Comparison of ENCODE assay signal across 8 cellular contexts in the genomic region with DNA sequence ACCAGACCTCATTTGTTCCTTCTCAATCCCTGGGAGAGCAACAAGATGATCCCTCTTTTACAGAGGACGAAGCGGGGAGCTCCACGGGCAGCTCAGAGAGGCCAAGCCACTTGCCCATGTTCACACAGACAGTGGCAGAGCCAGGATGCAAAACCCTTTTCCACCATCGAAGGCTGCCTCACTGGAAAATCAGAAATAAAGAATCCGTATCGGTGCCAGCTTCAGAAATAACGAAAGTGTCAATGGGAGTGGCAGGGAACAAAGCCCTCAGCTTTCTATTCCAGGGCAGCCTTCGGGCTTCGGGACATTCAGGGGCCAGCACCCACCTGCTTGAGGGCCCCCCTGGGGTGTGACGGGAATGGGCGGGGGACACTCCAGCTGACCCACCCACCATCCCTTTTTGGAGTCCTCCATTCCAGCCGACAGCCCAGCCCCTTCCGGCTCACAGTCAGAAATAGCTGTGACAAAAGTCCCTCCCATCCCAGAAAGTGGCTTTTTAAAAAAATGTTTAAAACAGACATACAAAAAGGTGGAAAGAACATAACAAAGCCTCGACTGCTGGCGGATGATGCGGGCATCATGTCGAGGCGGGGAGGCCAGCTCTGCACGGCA. TPM values are rescaled to one million over a fixed set of nuclear protein-coding genes. Genes with fewer than 3 reads are reported as not detected.
DNase-seq lines count a peak whose midpoint lies in the region; ATAC-seq and TF ChIP-seq lines count a peak whose summit lies in the region.

No MANE protein-coding gene starts in this region.

- ATAC-seq in GM19467 (IDR thresholded peaks at IDR 0.05; ENCODE audit: unreplicated experiment) = no peak

- POLR2A ChIA-PET in HEK293T (lab: Yijun Ruan, JAX) = interaction anchor here (0.6 to 1.5 kb wide), 2 partner anchors 29 to 128 kb away, joined by 3 to 5 read pairs; no protein-coding TSS in a partner anchor

- H3K27me3 ChIP-seq in Peyer's patch (no peaks in the 10 kb centered on the region), ectodermal cell (ENCODE audit: control insufficient read depth, insufficient read depth, low read length, poor library complexity, severe bottlenecking) (peaks cover 23% of the 10 kb centered on the region)

- TF ChIP-seq POLR2A in Peyer's patch (IDR thresholded peaks at IDR 0.05) = no peak

- H3K27me3 Mint-ChIP-seq in CD14-positive monocyte (ENCODE audit: low read depth in 3 of 3) (peaks cover 12 to 20% (median 17%) of the 10 kb centered on the region in 3 donors), nephron progenitor cell (ENCODE audit: low read depth, poor library complexity) (peaks cover 28% of the 10 kb centered on the region)

- H3K4me3 ChIP-seq in Peyer's patch = peak overlapping the region; percentile 18 to 41 (median 36)
- H3K4me3 ChIP-seq in ectodermal cell (ENCODE audit: insufficient read depth, low read depth, low read length) = no peak overlapping the region

- no peaks in the 10 kb centered on the region for H3K9me3 ChIP-seq in Peyer's patch
- no peaks in the 10 kb centered on the region for H3K9me3 ChIP-seq in ectodermal cell (ENCODE audit: control insufficient read depth, low read length)

- no peak for DNase-seq in CD14-positive monocyte (ENCODE audit: low spot score)
- peak in 1 of 3 donors; percentile 58 for DNase-seq in Peyer's patch
- no peak for DNase-seq in nephron progenitor cell
- no peak for DNase-seq in HEK293T (ENCODE audit: extremely low spot score)
- no peak for DNase-seq in NCI-H2081 treated with DMSO at 0.1 percent for 48 hours (lab: John Stamatoyannopoulos, UW)
- DNase-seq in A172 (ENCODE audit: low spot score) = no peak

- H3K36me3 Mint-ChIP-seq in CD14-positive monocyte (peaks cover 30 to 31% of the 10 kb centered on the region in 2 donors), nephron progenitor cell (ENCODE audit: low read depth) (no peaks in the 10 kb centered on the region)

- H3K36me3 ChIP-seq in Peyer's patch (no peaks in the 10 kb centered on the region), ectodermal cell (ENCODE audit: control insufficient read depth, insufficient read depth, low read length) (no peaks in the 10 kb centered on the region)

- intact Hi-C loops in CD14-positive monocyte (cut with micrococcal nuclease) = loop anchor here in 1 of 2 donors (2.0 kb wide), 1 partner anchor 44 kb away; no protein-coding TSS in a partner anchor

- TF ChIP-seq CTCF in CD14-positive monocyte (IDR thresholded peaks at IDR 0.05) (no peak), Peyer's patch (IDR thresholded peaks at IDR 0.05) (no peak), nephron progenitor cell (IDR thresholded peaks at IDR 0.05) (no peak)

- H3K4me3 Mint-ChIP-seq in CD14-positive monocyte (peak overlapping the region; percentile 87 to 93), nephron progenitor cell (peak overlapping the region; percentile 62)

- peak overlapping the region; percentile 58 to 85 (median 78) for H3K27ac ChIP-seq in Peyer's patch
- H3K27ac ChIP-seq in ectodermal cell (ENCODE audit: insufficient read depth, low read depth, low read length, poor library complexity, severe bottlenecking) = peak overlapping the region; percentile 68

- H3K9me3 Mint-ChIP-seq in CD14-positive monocyte (peaks cover 0 to 7% (median 0%) of the 10 kb centered on the region in 7 donors), nephron progenitor cell (no peaks in the 10 kb centered on the region)

- WGBS in ectodermal cell, 2 experiments = 73 to 78% methylated on average over 19 of the region's 19 CpGs

- H3K4me1 ChIP-seq in Peyer's patch (peaks cover 0 to 64% (median 46%) of the 10 kb centered on the region in 4 donors), ectodermal cell (ENCODE audit: control insufficient read depth, insufficient read depth, low read length) (peaks cover 41% of the 10 kb centered on the region)

- H3K4me1 Mint-ChIP-seq in CD14-positive monocyte (peaks cover 84% of the 10 kb centered on the region), nephron progenitor cell (peaks cover 83% of the 10 kb centered on the region)

- CTCF ChIA-PET in HEK293T (lab: Yijun Ruan, JAX) = interaction anchor here (0.6 to 1.1 kb wide), 4 partner anchors 37 to 122 kb away, joined by 3 to 5 read pairs (median 3); no protein-coding TSS in a partner anchor

- peak overlapping the region; percentile 97 to 100 (median 99) for H3K27ac Mint-ChIP-seq in CD14-positive monocyte
- H3K27ac Mint-ChIP-seq in nephron progenitor cell = peak overlapping the region; percentile 99

TF ChIP-seq in HEK293T, 16 proteins besides CTCF, POLR2A, EP300 and RAD21:
- TF ChIP-seq FOXA1 (IDR thresholded peaks at IDR 0.05) (no peak), TARDBP (IDR thresholded peaks at IDR 0.05) (no peak), SUZ12 (IDR thresholded peaks at IDR 0.05) (no peak), L3MBTL2 (conservative IDR thresholded peaks at IDR 0.05) (no peak), NFRKB (IDR thresholded peaks at IDR 0.05) (no peak), ARNT (IDR thresholded peaks at IDR 0.05) (no peak), ZNF384 (IDR thresholded peaks at IDR 0.05) (no peak), SP1 (IDR thresholded peaks at IDR 0.05) (no peak), BHLHE40 (IDR thresholded peaks at IDR 0.05; ENCODE audit: borderline replicate concordance) (no peak), HDGF (IDR thresholded peaks at IDR 0.05; ENCODE audit: borderline replicate concordance) (no peak), PKNOX1 (IDR thresholded peaks at IDR 0.05) (no peak), FOXM1 (IDR thresholded peaks at IDR 0.05; ENCODE audit: borderline replicate concordance) (no peak), LEF1 (IDR thresholded peaks at IDR 0.05; ENCODE audit: borderline replicate concordance) (no peak), FOXK2 (IDR thresholded peaks at IDR 0.05) (no peak), CTBP1 (IDR thresholded peaks at IDR 0.05; ENCODE audit: borderline replicate concordance) (no peak), ELF4 (IDR thresholded peaks at IDR 0.05) (no peak)

RNA-seq across cellular contexts. Expression of gene IFFO2, which starts 6.0 kb away (rescaled TPM):
- polyA plus RNA-seq in CD14-positive monocyte = under 1 TPM; 0.78 to 0.94 TPM
- 10 to 100 TPM in 1 of 4 donors, 1 to 10 TPM in 3; 1.9 to 14.9 (median 3.8) TPM for total RNA-seq in Peyer's patch
- 4.9 TPM for polyA plus RNA-seq in ectodermal cell (2013, experiment 1 of 4)
- polyA plus RNA-seq in ectodermal cell (2013, experiment 2 of 4) = 3.3 TPM
- 3.2 TPM for polyA plus RNA-seq in ectodermal cell (2013, experiment 3 of 4)
- 3.5 TPM for polyA plus RNA-seq in ectodermal cell (2013, experiment 4 of 4)
- total RNA-seq in A172 (2014; rRNA removed; shearing (Covaris generic)) = 6.3 and 7.1 TPM in 2 replicates

RNA-seq across cellular contexts. Expression of gene ALDH4A1, which starts 48.2 kb away (rescaled TPM):
- 1 to 10 TPM; 4.8 to 7.8 TPM for polyA plus RNA-seq in CD14-positive monocyte
- 1 to 10 TPM; 2.8 to 5.8 (median 4.1) TPM for total RNA-seq in Peyer's patch
- 29.1 TPM for polyA plus RNA-seq in ectodermal cell (2013, experiment 1 of 4)
- 33.0 TPM for polyA plus RNA-seq in ectodermal cell (2013, experiment 2 of 4)
- 20.8 TPM for polyA plus RNA-seq in ectodermal cell (2013, experiment 3 of 4)
- 23.2 TPM for polyA plus RNA-seq in ectodermal cell (2013, experiment 4 of 4)
- total RNA-seq in A172 (2014; rRNA removed; shearing (Covaris generic)) = 8.4 and 10.1 TPM in 2 replicates
